In genomic region chr14:21106506-21107359, GRCh38 we compare ENCODE assay signal across 8 cellular contexts. TPM values are rescaled to one million over a fixed set of nuclear protein-coding genes. Genes with fewer than 3 reads are reported as not detected.
DNase-seq lines count a peak whose midpoint lies in the region; ATAC-seq, FAIRE-seq and TF ChIP-seq lines count a peak whose summit lies in the region.

No MANE protein-coding gene starts in this region.

- peak overlapping the region; percentile 44 for H3K4me2 ChIP-seq in Karpas-422 (ENCODE audit: low read depth, low read length, poor library complexity, severe bottlenecking)

- no peak for FAIRE-seq in D721Med (lab: Jason Lieb, UNC)

- no peak for DNase-seq in D721Med (ENCODE audit: insufficient read length, low spot score)
- DNase-seq in Karpas-422 = peak; percentile 92
- DNase-seq in RKO (ENCODE audit: low spot score) = peak; percentile 83
- DNase-seq in activated effector memory CD4-positive, alpha-beta T cell treated with Interleukin-2 at 50 U/mL for 16 hours = peak; percentile 65
- peak; percentile 77 for DNase-seq in fibroblast of the aortic adventitia (ENCODE audit: low read depth)
- peak; percentile 60 for DNase-seq in stromal cell of bone marrow (ENCODE audit: low read depth)

- H2AFZ ChIP-seq in Karpas-422 (ENCODE audit: low read length) = peak overlapping the region; percentile 70
- H2AFZ ChIP-seq in neuron (ENCODE audit: low read depth, low read length) = peak overlapping the region; percentile 76

- peak overlapping the region; percentile 36 for H3K27ac ChIP-seq in Karpas-422 (ENCODE audit: low read length)

- H3K9me2 ChIP-seq in Karpas-422 (replicated peaks; ENCODE audit: insufficient read depth, low read length) = no peaks in the 10 kb centered on the region

- ATAC-seq in HG03108 (IDR thresholded peaks at IDR 0.05; ENCODE audit: unreplicated experiment) = no peak

- H3K27me3 ChIP-seq in Karpas-422 (ENCODE audit: low read length) (no peaks in the 10 kb centered on the region), neuron (ENCODE audit: insufficient read depth, low read length) (no peaks in the 10 kb centered on the region)

- TF ChIP-seq CTCF in D721Med (IDR thresholded peaks at IDR 0.05; ENCODE audit: insufficient read depth, missing control alignments) (peak; percentile 91), fibroblast of the aortic adventitia (IDR thresholded peaks at IDR 0.05; ENCODE audit: insufficient read depth, low read length) (peak; percentile 95)

- no peaks in the 10 kb centered on the region; the same call in 1 of the 2 replicates for H4K20me1 ChIP-seq in Karpas-422 (ENCODE audit: insufficient read depth, low read depth, low read length)

- H3K79me2 ChIP-seq in Karpas-422 (ENCODE audit: low read length) = peaks cover 10% of the 10 kb centered on the region; the same call in 1 of the 2 replicates

- H3K9ac ChIP-seq in Karpas-422 (ENCODE audit: low read length) = peak overlapping the region; percentile 17

- H3K36me3 ChIP-seq in Karpas-422 (ENCODE audit: insufficient read depth, low read length) (no peaks in the 10 kb centered on the region), neuron (ENCODE audit: insufficient read depth, low read length) (no peaks in the 10 kb centered on the region)

- H3K4me1 ChIP-seq in Karpas-422 (ENCODE audit: low read length) (peaks cover 61% of the 10 kb centered on the region), neuron (ENCODE audit: insufficient read depth, low read length) (peaks cover 29% of the 10 kb centered on the region)

- H3K4me3 ChIP-seq in Karpas-422 (ENCODE audit: low read length) (peak overlapping the region; percentile 5; the same call in 1 of the 2 replicates), fibroblast of the aortic adventitia (ENCODE audit: low read depth, low read length) (no peak overlapping the region), neuron (ENCODE audit: low read length) (peak overlapping the region; percentile 42)

- H3K9me3 ChIP-seq in Karpas-422 (ENCODE audit: low read length) = no peaks in the 10 kb centered on the region
- H3K9me3 ChIP-seq in neuron (ENCODE audit: low read length) = no peaks in the 10 kb centered on the region

RNA-seq across cellular contexts. Expression of gene TMEM253, which starts 5.9 kb away (rescaled TPM):
- total RNA-seq in Karpas-422 (2014; rRNA removed; shearing (Covaris generic); ENCODE audit: low replicate concordance) = not detected in 2 replicates
- total RNA-seq in fibroblast of the aortic adventitia (ENCODE audit: low replicate concordance) = 0.27 TPM in 1 of 2 replicates, not detected in the other

RNA-seq across cellular contexts. Expression of gene ZNF219, which starts 8.3 kb away (rescaled TPM):
- total RNA-seq in Karpas-422 (2014; rRNA removed; shearing (Covaris generic); ENCODE audit: low replicate concordance) = 3.4 and 3.8 TPM in 2 replicates
- 5.9 and 22.4 TPM in 2 replicates for total RNA-seq in fibroblast of the aortic adventitia (ENCODE audit: low replicate concordance)

RNA-seq across cellular contexts. Expression of gene ARHGEF40, which starts 36.6 kb away (rescaled TPM):
- total RNA-seq in Karpas-422 (2014; rRNA removed; shearing (Covaris generic); ENCODE audit: low replicate concordance) = 2.2 TPM in 2 replicates
- total RNA-seq in fibroblast of the aortic adventitia (ENCODE audit: low replicate concordance) = 47.4 and 71.9 TPM in 2 replicates

RNA-seq across cellular contexts. Expression of gene RNASE8, which starts 49.1 kb away (rescaled TPM):
- not detected in 2 replicates for total RNA-seq in Karpas-422 (2014; rRNA removed; shearing (Covaris generic); ENCODE audit: low replicate concordance)
- not detected in 2 replicates for total RNA-seq in fibroblast of the aortic adventitia (ENCODE audit: low replicate concordance)

RNA-seq across cellular contexts. Expression of gene OR5AU1, which starts 49.1 kb away (rescaled TPM):
- not detected in 2 replicates for total RNA-seq in Karpas-422 (2014; rRNA removed; shearing (Covaris generic); ENCODE audit: low replicate concordance)
- total RNA-seq in fibroblast of the aortic adventitia (ENCODE audit: low replicate concordance) = 0.08 TPM in 1 of 2 replicates, not detected in the other

Comparison
In these comparisons a context has a peak if more than half of its experiments do, and no peak if none do; other contexts are left out.
1. RNA of gene ARHGEF40, which starts 36.6 kb away (total RNA-seq): 47.4 to 71.9 TPM in fibroblast of the aortic adventitia; 2.2 TPM in Karpas-422; every median in the first group is over 10 times any median in the second.